In genomic region chr3:64972793-64973192, GRCh38 we compare ENCODE assay signal across 1 cellular context.
TF ChIP-seq lines count a peak whose summit lies in the region.

No MANE protein-coding gene starts in this region.

TF ChIP-seq in IMR-90, 13 proteins besides CTCF, POLR2A, EP300 and RAD21 (continued from another document):
- no peak for TF ChIP-seq ELK1 (IDR thresholded peaks at IDR 0.05; ENCODE audit: borderline replicate concordance, low read depth, low read length)
- no peak for TF ChIP-seq CEBPB (IDR thresholded peaks at IDR 0.05; ENCODE audit: low read depth, low read length)
- TF ChIP-seq USF2 (IDR thresholded peaks at IDR 0.05; ENCODE audit: low read depth, low read length), result no peak
- no peak for TF ChIP-seq RCOR1 (IDR thresholded peaks at IDR 0.05; ENCODE audit: insufficient replicate concordance, low read length)
- no peak for TF ChIP-seq RFX5 (IDR thresholded peaks at IDR 0.05; ENCODE audit: low read depth, low read length)
- TF ChIP-seq NFE2L2 (IDR thresholded peaks at IDR 0.05; ENCODE audit: low read depth, low read length), result no peak
